Comparison of ENCODE assay signal across 24 cellular contexts in genomic region chr7:111394891-111395290, GRCh38.
"Had no signal": no experiment of that assay in that cellular context is flagged by ENCODE, and none has a peak within 500 bp of the region (broad histone marks: within the 10 kb centered on the region; RNA-seq: fewer than 3 reads in every experiment).

No MANE protein-coding gene starts in this region.

- H3K36me3 ChIP-seq: heart left ventricle, ovary, right lobe of liver, uterus had no signal

- H3K4me3 ChIP-seq: heart left ventricle, ovary, right lobe of liver, uterus had no signal

- H3K27ac Mint-ChIP-seq: activated naive CD8-positive, alpha-beta T cell; dendritic cell treated with granulocyte-macrophage colony-stimulating factor and Interleukin-4, amounts not matched to agents 40 ng/mL and 50 ng/mL, for 4 days; endodermal cell; immature natural killer cell; naive thymus-derived CD4-positive, alpha-beta T cell; progenitor cell of endocrine pancreas had no signal

- H3K27me3 Mint-ChIP-seq: activated naive CD8-positive, alpha-beta T cell; central memory CD8-positive, alpha-beta T cell; dendritic cell treated with granulocyte-macrophage colony-stimulating factor and Interleukin-4, amounts not matched to agents 40 ng/mL and 50 ng/mL, for 4 days; naive thymus-derived CD4-positive, alpha-beta T cell; progenitor cell of endocrine pancreas had no signal

- DNase-seq: activated CD4-positive, alpha-beta T cell treated with anti-CD3 and anti-CD28 coated beads for 4 hours; activated CD4-positive, alpha-beta T cell treated with anti-CD3 and anti-CD28 coated beads, Interleukin-2, amount 50 U/mL, for 48 hours; activated CD8-positive, alpha-beta memory T cell treated with anti-CD3 and anti-CD28 coated beads for 24 hours; activated effector memory CD4-positive, alpha-beta T cell treated with Interleukin-2 at 50 U/mL for 16 hours; activated naive CD4-positive, alpha-beta T cell treated with Interleukin-2 at 50 U/mL for 16 hours; anterior cingulate cortex; endodermal cell; foreskin keratinocyte; hypothalamus; immature natural killer cell; midbrain; naive thymus-derived CD4-positive, alpha-beta T cell; ovary; right lobe of liver; stimulated activated CD4-positive, alpha-beta T cell treated with anti-CD3 and anti-CD28 coated beads, Interleukin-2, amount 100 ng/mL, for 48 hours; stimulated activated naive CD4-positive, alpha-beta T cell treated with Interleukin-2 at 50 U/mL for 16 hours; trophoblast cell; uterus had no signal

- H3K4me1 ChIP-seq: foreskin keratinocyte, right lobe of liver, uterus had no signal

- ATAC-seq: esophagus mucosa; foreskin keratinocyte; heart left ventricle; naive thymus-derived CD4-positive, alpha-beta T cell; right lobe of liver had no signal

- H3K4me1 Mint-ChIP-seq: central memory CD8-positive, alpha-beta T cell; immature natural killer cell had no signal

- H3K9me3 Mint-ChIP-seq: central memory CD8-positive, alpha-beta T cell; endodermal cell had no signal

- H3K27me3 ChIP-seq: foreskin keratinocyte, heart left ventricle, ovary, right lobe of liver, uterus had no signal

- H3K27ac ChIP-seq: foreskin keratinocyte, heart left ventricle, ovary, right lobe of liver, uterus had no signal

- H3K4me3 Mint-ChIP-seq: activated naive CD8-positive, alpha-beta T cell; central memory CD8-positive, alpha-beta T cell; dendritic cell treated with granulocyte-macrophage colony-stimulating factor and Interleukin-4, amounts not matched to agents 40 ng/mL and 50 ng/mL, for 4 days; endodermal cell; immature natural killer cell; naive thymus-derived CD4-positive, alpha-beta T cell had no signal

- H3K9me3 ChIP-seq: ovary, right lobe of liver, uterus had no signal
